11 cellular contexts compared by ENCODE assay signal in the genomic region with DNA sequence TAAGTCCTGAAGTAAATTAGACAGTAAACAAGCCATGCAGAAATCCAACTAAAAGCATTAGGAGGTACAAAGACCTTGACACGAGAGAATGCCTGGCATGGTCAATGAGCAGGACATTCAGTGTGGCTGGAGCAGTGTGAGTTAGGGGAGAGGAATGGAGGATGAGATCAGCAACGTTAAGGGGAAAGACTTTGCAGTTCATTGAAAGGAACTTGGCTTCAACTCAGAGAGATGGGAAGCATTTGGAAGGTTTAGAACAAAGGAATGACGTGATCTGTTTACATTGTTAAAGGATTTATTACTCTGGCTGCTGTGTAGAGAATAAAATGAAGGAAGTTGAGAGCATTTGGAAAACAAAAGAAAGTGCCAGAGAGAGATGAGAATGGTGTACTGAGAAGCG.
DNase-seq lines count a peak whose midpoint lies in the region; ATAC-seq and TF ChIP-seq lines count a peak whose summit lies in the region.
"Had no signal": no experiment of that assay in that cellular context is flagged by ENCODE, and none has a peak within 500 bp of the region (broad histone marks: within the 10 kb centered on the region; RNA-seq: fewer than 3 reads in every experiment).

No MANE protein-coding gene starts in this region.

- H3K4me1 ChIP-seq in neuron (ENCODE audit: insufficient read depth, low read length) (no peaks in the 10 kb centered on the region), MM.1S (ENCODE audit: low read length) (no peaks in the 10 kb centered on the region)

- no peaks in the 10 kb centered on the region for H3K36me3 Mint-ChIP-seq in endothelial cell (ENCODE audit: low read depth, unreplicated experiment)

- DNase-seq in ELR (ENCODE audit: low read depth) (peak; percentile 76), NCI-H345 (lab: John Stamatoyannopoulos, UW) (peak; percentile 79), endothelial cell (ENCODE audit: low spot score) (peak; percentile 5), MM.1S (no peak), NCI-H526 (lab: John Stamatoyannopoulos, UW) (no peak)
- DNase-seq in stimulated activated naive CD8-positive, alpha-beta T cell treated with anti-CD3 and anti-CD28 coated beads, Interleukin-15, Interleukin-2, amounts not matched to agents 100 U/mL and 50 U/mL, for 24 hours: no peak
- DNase-seq: activated CD4-positive, alpha-beta T cell treated with anti-CD3 and anti-CD28 coated beads for 1 hour; NCI-H2227 treated with DMSO at 0.1 percent for 48 hours had no signal

- no peak overlapping the region for H3K9ac ChIP-seq in MM.1S (ENCODE audit: low read length)

- no peaks in the 10 kb centered on the region for H3K9me3 Mint-ChIP-seq in endothelial cell (ENCODE audit: unreplicated experiment)

- peak overlapping the region; percentile 5 for H3K4me3 Mint-ChIP-seq in endothelial cell (ENCODE audit: unreplicated experiment)

- no peaks in the 10 kb centered on the region for H4K20me1 ChIP-seq in MM.1S (ENCODE audit: insufficient read depth, low read length)

- H3K27me3 ChIP-seq in neuron (ENCODE audit: insufficient read depth, low read length) (no peaks in the 10 kb centered on the region), MM.1S (replicated peaks; ENCODE audit: insufficient read depth, low read length) (no peaks in the 10 kb centered on the region)

- no peaks in the 10 kb centered on the region for H3F3A ChIP-seq in MM.1S (ENCODE audit: insufficient read depth, low read length)

- H3K36me3 ChIP-seq in neuron (ENCODE audit: insufficient read depth, low read length) (no peaks in the 10 kb centered on the region), MM.1S (replicated peaks; ENCODE audit: insufficient read depth, low read length) (no peaks in the 10 kb centered on the region)

- peak overlapping the region; percentile 39 for H2AFZ ChIP-seq in neuron (ENCODE audit: low read depth, low read length)
- H2AFZ ChIP-seq in MM.1S (ENCODE audit: low read length): no peak overlapping the region

- H3K4me3 ChIP-seq in neuron (ENCODE audit: low read length) (no peak overlapping the region), MM.1S (ENCODE audit: low read length) (no peak overlapping the region)
- H3K4me3 ChIP-seq: coronary artery had no signal

- H3K79me2 ChIP-seq in MM.1S (ENCODE audit: low read length): no peaks in the 10 kb centered on the region

- no peaks in the 10 kb centered on the region for H3K9me2 ChIP-seq in MM.1S (replicated peaks; ENCODE audit: insufficient read depth, low read length)

- no peak overlapping the region for H3K27ac ChIP-seq in MM.1S (ENCODE audit: low read length)
- H3K27ac ChIP-seq: coronary artery had no signal

- no peaks in the 10 kb centered on the region for H3K27me3 Mint-ChIP-seq in endothelial cell (ENCODE audit: unreplicated experiment)

- no peak for ATAC-seq in stimulated activated naive CD8-positive, alpha-beta T cell treated with anti-CD3 and anti-CD28 coated beads, Interleukin-15, Interleukin-2, amounts not matched to agents 100 U/mL and 50 U/mL, for 24 hours
- ATAC-seq in HG02623 (IDR thresholded peaks at IDR 0.05; ENCODE audit: unreplicated experiment): no peak

- H3K27ac Mint-ChIP-seq in endothelial cell (ENCODE audit: unreplicated experiment): peak overlapping the region; percentile 97

- H3K4me1 Mint-ChIP-seq in endothelial cell (ENCODE audit: unreplicated experiment): peaks cover 15% of the 10 kb centered on the region

- no peak overlapping the region for H3K4me2 ChIP-seq in MM.1S (ENCODE audit: low read depth, low read length)

- H3K9me3 ChIP-seq in neuron (ENCODE audit: low read length) (no peaks in the 10 kb centered on the region), MM.1S (replicated peaks; ENCODE audit: insufficient read depth, low read length) (no peaks in the 10 kb centered on the region)

- no peak for TF ChIP-seq CTCF in endothelial cell (IDR thresholded peaks at IDR 0.05; ENCODE audit: unreplicated experiment)
- no peak for TF ChIP-seq CTCF in MM.1S (IDR thresholded peaks at IDR 0.05; ENCODE audit: low read length)

Comparison
In these comparisons a context has a peak if more than half of its experiments do, and no peak if none do; other contexts are left out.
1. DNase-seq: peak in ELR (single experiment), NCI-H345 (single experiment) and endothelial cell (single experiment); none in MM.1S (single experiment), NCI-H526 (0 of 2) and stimulated activated naive CD8-positive, alpha-beta T cell treated with anti-CD3 and anti-CD28 coated beads, Interleukin-15, Interleukin-2, amounts not matched to agents 100 U/mL and 50 U/mL, for 24 hours (single experiment).